Comparison of ENCODE assay signal across 9 cellular contexts in genomic region chr19:13014101-13014920, GRCh38. TPM values are rescaled to one million over a fixed set of nuclear protein-coding genes. Genes with fewer than 3 reads are reported as not detected.
DNase-seq lines count a peak whose midpoint lies in the region; ATAC-seq and TF ChIP-seq lines count a peak whose summit lies in the region.
"Had no signal": no experiment of that assay in that cellular context is flagged by ENCODE, and none has a peak within 500 bp of the region (broad histone marks: within the 10 kb centered on the region; RNA-seq: fewer than 3 reads in every experiment).

No MANE protein-coding gene starts in this region.

- peak overlapping the region; percentile 88 to 100 (median 99) for H3K27ac ChIP-seq in dorsolateral prefrontal cortex

- ATAC-seq in natural killer cell (no peak), HG02840 (IDR thresholded peaks at IDR 0.05; ENCODE audit: low FRiP score, unreplicated experiment) (no peak), HG02798 (IDR thresholded peaks at IDR 0.05; ENCODE audit: poor library complexity, unreplicated experiment) (no peak), left colon (no peak)

- H3K4me3 ChIP-seq in LNCaP clone FGC (ENCODE audit: low read depth, low read length) = peak overlapping the region; percentile 49
- H3K4me3 ChIP-seq in dorsolateral prefrontal cortex = peak overlapping the region; percentile 21 to 75 (median 53)

- DNase-seq in AG08395 (ENCODE audit: low spot score) = peak; percentile 21
- DNase-seq in LNCaP clone FGC (ENCODE audit: low read depth) = no peak
- DNase-seq in dorsolateral prefrontal cortex = peak in 4 of 10 donors; percentile 57 to 78 (median 61)
- DNase-seq in natural killer cell = no peak
- DNase-seq in HEK293T (ENCODE audit: extremely low spot score) = no peak
- no peak for DNase-seq in left colon

- no peaks in the 10 kb centered on the region for H3K36me3 Mint-ChIP-seq in natural killer cell

- no peaks in the 10 kb centered on the region for H3K9me3 Mint-ChIP-seq in natural killer cell

- TF ChIP-seq CTCF in LNCaP clone FGC (IDR thresholded peaks at IDR 0.05; ENCODE audit: control insufficient read depth, extremely low read depth, insufficient read depth) = no peak
- TF ChIP-seq CTCF in dorsolateral prefrontal cortex (IDR thresholded peaks at IDR 0.05 in 54 of 56, conservative IDR thresholded peaks at IDR 0.05 in 2 of 56; ENCODE audit: low read depth in 1 of 56, partially characterized antibody in 56 of 56) = peak in 4 of 56 donors; percentile 10 to 20 (median 17)
- no peak for TF ChIP-seq CTCF in natural killer cell (IDR thresholded peaks at IDR 0.05)

- CTCF ChIA-PET in HEK293T (lab: Yijun Ruan, JAX) = interaction anchor here (1.3 kb wide), 1 partner anchor 19 kb away, joined by 4 read pairs; no protein-coding TSS in a partner anchor

- peak overlapping the region; percentile 68 to 89 for H3K27ac Mint-ChIP-seq in natural killer cell

- intact Hi-C loops in dorsolateral prefrontal cortex (cut with DNase I) = no loop called here
- intact Hi-C loops in natural killer cell (cut with micrococcal nuclease) = loop anchor here (2.0 kb wide), 1 partner anchor 30 kb away; no protein-coding TSS in a partner anchor
- intact Hi-C loops in left colon (cut with DNase I, micrococcal nuclease) = no loop called here

- POLR2A ChIA-PET in HEK293T (lab: Yijun Ruan, JAX) = no interaction called here

- H3K27me3 ChIP-seq in dorsolateral prefrontal cortex = no peaks in the 10 kb centered on the region

- H3K4me1 Mint-ChIP-seq in natural killer cell = peaks cover 18 to 25% of the 10 kb centered on the region in 2 donors

- peak overlapping the region; percentile 93 for H3K4me3 Mint-ChIP-seq in natural killer cell

- peaks cover 48 to 73% of the 10 kb centered on the region in 2 donors for H3K27me3 Mint-ChIP-seq in natural killer cell (ENCODE audit: low read depth in 2 of 2)

TF ChIP-seq in HEK293T, 16 proteins besides CTCF, POLR2A, EP300 and RAD21:
- TF ChIP-seq HDGF (IDR thresholded peaks at IDR 0.05; ENCODE audit: borderline replicate concordance) (no peak), L3MBTL2 (conservative IDR thresholded peaks at IDR 0.05) (no peak), NFRKB (IDR thresholded peaks at IDR 0.05) (no peak), LEF1 (IDR thresholded peaks at IDR 0.05; ENCODE audit: borderline replicate concordance) (no peak), FOXM1 (IDR thresholded peaks at IDR 0.05; ENCODE audit: borderline replicate concordance) (no peak), SUZ12 (IDR thresholded peaks at IDR 0.05) (no peak), PKNOX1 (IDR thresholded peaks at IDR 0.05) (no peak), ARNT (IDR thresholded peaks at IDR 0.05) (no peak), TARDBP (IDR thresholded peaks at IDR 0.05) (no peak), ZNF384 (IDR thresholded peaks at IDR 0.05) (no peak), CTBP1 (IDR thresholded peaks at IDR 0.05; ENCODE audit: borderline replicate concordance) (no peak), SP1 (IDR thresholded peaks at IDR 0.05) (no peak), ELF4 (IDR thresholded peaks at IDR 0.05) (no peak), FOXK2 (IDR thresholded peaks at IDR 0.05) (no peak), BHLHE40 (IDR thresholded peaks at IDR 0.05; ENCODE audit: borderline replicate concordance) (no peak), FOXA1 (IDR thresholded peaks at IDR 0.05) (no peak)

RNA-seq across cellular contexts. Expression of gene NFIX, which starts 19.0 kb away (rescaled TPM):
- total RNA-seq in dorsolateral prefrontal cortex = 100 to 1,000 TPM; 219 to 402 (median 309) TPM
- 1 to 10 TPM in 2 of 3 donors, under 1 TPM in 1; 0.61 to 2.1 (median 1.3) TPM for total RNA-seq in natural killer cell
- 10 to 100 TPM; 49.8 to 61.7 TPM for total RNA-seq in left colon

RNA-seq across cellular contexts. Expression of gene DAND5, which starts 44.9 kb away (rescaled TPM):
- total RNA-seq in dorsolateral prefrontal cortex (1 to 10 TPM in 1 of 120 experiments, under 1 TPM in 49, not detected in 70; 0.14 to 1.1 (median 0.35) TPM), natural killer cell (not detected), left colon (under 1 TPM; 0.18 to 0.50 TPM)
- total RNA-seq: glomerular endothelial cell had no signal

RNA-seq across cellular contexts. Expression of gene GADD45GIP1, which starts 57.3 kb away (rescaled TPM):
- total RNA-seq in dorsolateral prefrontal cortex = 10 to 100 TPM; 11.9 to 33.8 (median 19.3) TPM
- total RNA-seq in natural killer cell = 1 to 10 TPM; 5.3 to 7.1 (median 5.7) TPM
- 10 to 100 TPM; 13.1 to 17.5 TPM for total RNA-seq in left colon

Comparison
In these comparisons a context has a peak if more than half of its experiments do, and no peak if none do; other contexts are left out.
1. RNA of gene NFIX, which starts 19.0 kb away (total RNA-seq): 219 to 402 TPM in dorsolateral prefrontal cortex and 49.8 to 61.7 TPM in left colon; 0.61 to 2.1 TPM in natural killer cell; every median in the first group is over 10 times any median in the second.